Comparison of ENCODE assay signal across 1 cellular context in genomic region chr6:36123270-36124139, GRCh38.
TF ChIP-seq lines count a peak whose summit lies in the region.

No MANE protein-coding gene starts in this region.

TF ChIP-seq in IMR-90, 13 proteins besides CTCF, POLR2A, EP300 and RAD21:
- peak; percentile 92 for TF ChIP-seq MAZ (IDR thresholded peaks at IDR 0.05; ENCODE audit: borderline replicate concordance, low read depth, low read length)
- peak; percentile 86 for TF ChIP-seq SMC3 (IDR thresholded peaks at IDR 0.05; ENCODE audit: low read depth, low read length)
- no peak for TF ChIP-seq CHD1 (IDR thresholded peaks at IDR 0.05; ENCODE audit: low read depth, low read length)
